ENCODE assay signal across 15 cellular contexts in the genomic region with DNA sequence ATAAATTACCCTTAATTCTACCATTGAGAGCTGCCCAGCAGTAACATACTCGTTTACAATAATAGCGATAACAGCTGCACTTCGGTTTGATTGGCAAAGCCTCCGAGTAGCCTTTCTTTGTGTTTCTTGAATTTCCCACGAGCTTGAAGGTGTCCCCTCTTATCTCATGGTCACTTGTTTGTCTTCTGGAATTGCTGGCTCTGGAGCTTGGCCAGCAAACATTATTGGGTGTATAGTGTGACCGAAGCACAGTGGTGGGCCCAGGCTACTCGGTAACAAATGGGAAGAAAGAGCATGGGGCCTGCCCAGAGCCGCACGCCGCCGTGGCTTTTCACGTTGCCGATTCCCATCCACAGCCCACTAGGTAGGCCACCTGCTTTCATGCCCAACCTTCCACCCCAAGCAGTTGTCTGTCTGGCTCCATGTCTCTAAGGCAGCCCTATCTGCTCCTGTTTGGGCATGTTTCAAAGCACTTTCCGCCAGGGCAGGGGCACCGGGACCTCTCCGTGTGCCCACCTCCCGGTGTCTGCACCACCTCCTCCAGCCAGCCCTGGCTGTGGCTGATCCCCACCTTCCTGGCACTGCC. TPM values are rescaled to one million over a fixed set of nuclear protein-coding genes. Genes with fewer than 3 reads are reported as not detected.
"Had no signal": no experiment of that assay in that cellular context is flagged by ENCODE, and none has a peak within 500 bp of the region (broad histone marks: within the 10 kb centered on the region; RNA-seq: fewer than 3 reads in every experiment).

No MANE protein-coding gene starts in this region.

- H3K27me3 ChIP-seq: heart left ventricle, ovary, testis, tibial nerve, upper lobe of right lung, vagina had no signal

- H3K4me3 ChIP-seq: heart left ventricle, mucosa of descending colon, ovary, smooth muscle cell, testis, tibial nerve, upper lobe of right lung, vagina had no signal

- H3K4me1 ChIP-seq: heart left ventricle, testis, tibial nerve, upper lobe of right lung, vagina had no signal

- DNase-seq: cortex of kidney; effector memory CD4-positive, alpha-beta T cell; kidney glomerular epithelial cell; mammary epithelial cell; mucosa of descending colon; naive thymus-derived CD8-positive, alpha-beta T cell; ovary; stimulated activated CD4-positive, alpha-beta T cell treated with anti-CD3 and anti-CD28 coated beads, Interleukin-2, amount 100 ng/mL, for 48 hours; stimulated activated naive CD8-positive, alpha-beta T cell treated with anti-CD3 and anti-CD28 coated beads, Interleukin-15, Interleukin-2, amounts not matched to agents 100 U/mL and 50 U/mL, for 24 hours; testis; upper lobe of right lung had no signal

- H3K27ac ChIP-seq: heart left ventricle, ovary, testis, tibial nerve, upper lobe of right lung, vagina had no signal

- H3K36me3 ChIP-seq: heart left ventricle, ovary, tibial nerve, upper lobe of right lung, vagina had no signal

- H3K9me3 ChIP-seq: heart left ventricle, mucosa of descending colon, ovary, testis, tibial nerve, upper lobe of right lung, vagina had no signal

RNA-seq across cellular contexts. Expression of gene STKLD1, which starts 8.7 kb away (rescaled TPM):
- total RNA-seq: vagina had no signal
